In the genomic region with DNA sequence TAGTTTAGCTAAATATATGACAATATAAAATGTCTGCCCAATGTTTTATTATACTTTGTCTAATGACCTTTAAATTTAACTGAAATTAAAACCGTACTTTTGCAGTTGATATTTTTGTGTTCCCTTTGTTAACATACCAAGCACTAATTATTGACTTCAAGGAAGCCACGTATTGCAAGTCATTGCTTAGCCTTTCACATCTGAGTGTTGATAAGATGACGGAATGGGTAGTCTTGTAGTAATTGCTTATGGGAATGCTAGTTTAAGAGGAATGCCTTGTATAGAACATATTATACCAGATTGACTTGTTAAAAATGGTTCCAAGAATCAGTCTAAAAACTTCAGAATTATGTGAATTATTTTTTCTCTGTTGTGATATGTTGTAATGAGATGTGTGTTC, we compare ENCODE assay signal across 21 cellular contexts.
"Had no signal": no experiment of that assay in that cellular context is flagged by ENCODE, and none has a peak within 500 bp of the region (broad histone marks: within the 10 kb centered on the region; RNA-seq: fewer than 3 reads in every experiment).

No MANE protein-coding gene starts in this region.

- H3K27ac ChIP-seq: coronary artery, dorsolateral prefrontal cortex, foreskin keratinocyte, gastroesophageal sphincter, heart right ventricle, left lung, lower lobe of right lung had no signal

- H3K4me1 ChIP-seq: foreskin keratinocyte, gastroesophageal sphincter, heart right ventricle, left lung, lower lobe of right lung had no signal

- FAIRE-seq: colon, endothelial cell of umbilical vein, islet of Langerhans, keratinocyte had no signal

- H3K9me3 ChIP-seq: gastroesophageal sphincter, heart right ventricle, left lung, lower lobe of right lung, mucosa of descending colon had no signal

- H3K4me3 ChIP-seq: coronary artery, dorsolateral prefrontal cortex, gastroesophageal sphincter, heart right ventricle, left lung, lower lobe of right lung, mucosa of descending colon had no signal

- H3K27me3 ChIP-seq: dorsolateral prefrontal cortex, foreskin keratinocyte, gastroesophageal sphincter, heart right ventricle, left lung had no signal

- ATAC-seq: esophagus mucosa, foreskin keratinocyte, gastroesophageal sphincter, heart right ventricle, left cardiac atrium, left lung, left ventricle myocardium superior, lower lobe of right lung, mucosa of descending colon had no signal

- H3K36me3 ChIP-seq: gastroesophageal sphincter, left lung had no signal

- DNase-seq: dermis blood vessel endothelial cell; dorsolateral prefrontal cortex; effector CD4-positive, alpha-beta T cell; effector memory CD4-positive, alpha-beta T cell; foreskin keratinocyte; heart right ventricle; hippocampal formation; left cardiac atrium; left lung; left ventricle myocardium superior; lower lobe of right lung; mesenchymal stem cell; mucosa of descending colon; naive B cell had no signal
